8 cellular contexts compared by ENCODE assay signal in genomic region chr1:79040424-79041089, GRCh38. TPM values are rescaled to one million over a fixed set of nuclear protein-coding genes. Genes with fewer than 3 reads are reported as not detected.
DNase-seq lines count a peak whose midpoint lies in the region; ATAC-seq and TF ChIP-seq lines count a peak whose summit lies in the region.

No MANE protein-coding gene starts in this region.

- H3K9me3 ChIP-seq in CD4-positive, CD25-positive, alpha-beta regulatory T cell (ENCODE audit: control insufficient read depth in 2 of 2, low read length in 2 of 2), result peaks cover 0 to 3% of the 10 kb centered on the region in 2 experiments

- H3K9me3 Mint-ChIP-seq in CD4-positive, CD25-positive, alpha-beta regulatory T cell, result peaks cover 0 to 19% (median 8%) of the 10 kb centered on the region in 7 donors

- ATAC-seq in CD4-positive, CD25-positive, alpha-beta regulatory T cell (ENCODE audit: low read depth in 2 of 2), result no peak
- ATAC-seq in GM19397 (IDR thresholded peaks at IDR 0.05; ENCODE audit: unreplicated experiment) (peak; percentile 77), HG03159 (IDR thresholded peaks at IDR 0.05; ENCODE audit: unreplicated experiment) (peak; percentile 84)

- no peak overlapping the region for H3K4me3 Mint-ChIP-seq in CD4-positive, CD25-positive, alpha-beta regulatory T cell

- TF ChIP-seq CTCF in coronary artery (IDR thresholded peaks at IDR 0.05), result no peak

- H3K27ac ChIP-seq in CD4-positive, CD25-positive, alpha-beta regulatory T cell (ENCODE audit: insufficient read depth, low read length, poor library complexity, severe bottlenecking), result no peak overlapping the region
- H3K27ac ChIP-seq in coronary artery, result no peak overlapping the region

- H3K4me1 Mint-ChIP-seq in CD4-positive, CD25-positive, alpha-beta regulatory T cell, result peaks cover 0 to 2% (median 0%) of the 10 kb centered on the region in 4 donors

- DNase-seq in CD4-positive, CD25-positive, alpha-beta regulatory T cell, result peak in 1 of 3 donors; percentile 12
- DNase-seq in coronary artery (ENCODE audit: low spot score) (no peak), NK-92 (lab: John Stamatoyannopoulos, UW; ENCODE audit: unreplicated experiment) (no peak), activated gamma-delta T cell (lab: John Stamatoyannopoulos, UW) (no peak), head of caudate nucleus (no peak)
- no peak for DNase-seq in effector CD8-positive, alpha-beta T cell (lab: John Stamatoyannopoulos, UW)

- H3K27me3 Mint-ChIP-seq in CD4-positive, CD25-positive, alpha-beta regulatory T cell, result no peaks in the 10 kb centered on the region

- intact Hi-C loops in head of caudate nucleus (cut with DNase I), result no loop called here

- no peaks in the 10 kb centered on the region for H3K4me1 ChIP-seq in CD4-positive, CD25-positive, alpha-beta regulatory T cell (ENCODE audit: control insufficient read depth, insufficient read depth, low read length, poor library complexity, severe bottlenecking)

- no peaks in the 10 kb centered on the region for H3K27me3 ChIP-seq in CD4-positive, CD25-positive, alpha-beta regulatory T cell (ENCODE audit: control insufficient read depth, insufficient read depth, low read length)

- H3K36me3 Mint-ChIP-seq in CD4-positive, CD25-positive, alpha-beta regulatory T cell, result no peaks in the 10 kb centered on the region

- H3K36me3 ChIP-seq in CD4-positive, CD25-positive, alpha-beta regulatory T cell (ENCODE audit: control insufficient read depth, insufficient read depth, low read length), result no peaks in the 10 kb centered on the region

- H3K4me3 ChIP-seq in CD4-positive, CD25-positive, alpha-beta regulatory T cell (ENCODE audit: low read depth, low read length), result peak overlapping the region; percentile 13
- peak overlapping the region; percentile 52 for H3K4me3 ChIP-seq in coronary artery

- H3K27ac Mint-ChIP-seq in CD4-positive, CD25-positive, alpha-beta regulatory T cell, result peak overlapping the region in 1 of 3 donors; percentile 7

RNA-seq across cellular contexts. Expression of gene ADGRL4, which starts 34.0 kb away (rescaled TPM):
- total RNA-seq in CD4-positive, CD25-positive, alpha-beta regulatory T cell, result not detected
- not detected for polyA plus RNA-seq in CD4-positive, CD25-positive, alpha-beta regulatory T cell

Comparison
In these comparisons a context has a peak if more than half of its experiments do, and no peak if none do; other contexts are left out.
1. ATAC-seq: peak in GM19397 (single experiment) and HG03159 (single experiment); none in CD4-positive, CD25-positive, alpha-beta regulatory T cell (0 of 2).